ENCODE assay signal across 1 cellular context in the genomic region with DNA sequence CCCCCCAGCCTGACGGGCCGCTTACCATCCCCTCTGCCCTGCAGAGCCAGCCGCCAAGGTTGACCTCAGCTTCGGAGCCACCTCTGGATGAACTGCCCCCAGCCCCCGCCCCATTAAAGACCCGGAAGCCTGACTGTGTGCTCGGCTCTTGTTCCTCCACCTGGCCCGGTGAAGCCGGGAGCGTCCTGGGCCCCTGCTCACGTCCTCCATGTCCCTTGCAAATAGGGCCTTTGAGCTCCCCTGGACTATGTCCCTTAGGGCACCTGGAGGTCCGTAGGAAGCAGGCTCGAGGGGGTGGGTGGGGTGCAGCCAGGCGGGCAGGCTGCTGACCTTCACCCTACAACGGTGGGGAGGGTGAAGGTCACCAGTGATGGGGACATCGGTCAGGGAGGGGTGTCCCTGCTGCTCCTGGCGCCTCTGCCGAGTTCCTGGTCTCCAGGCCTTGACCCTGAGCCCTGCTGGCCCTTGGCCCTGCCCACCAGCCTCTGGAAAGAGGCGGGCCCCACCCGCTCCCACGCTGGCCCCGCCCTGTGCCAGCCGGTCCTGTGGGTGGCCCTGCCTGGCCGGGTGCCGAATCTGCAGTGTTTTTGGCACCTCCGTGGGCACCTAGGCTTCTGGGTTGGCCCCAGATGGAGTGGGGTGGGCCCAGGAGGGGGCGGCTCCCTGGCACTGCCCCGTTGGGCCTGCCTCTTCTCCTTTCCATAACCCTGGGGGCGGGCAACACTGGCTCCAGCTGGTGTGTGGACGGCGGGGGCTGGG.
A peak's percentile ranks its signal among the peaks of the same experiment; 100 is the strongest.
TF ChIP-seq lines count a peak whose summit lies in the region.

No MANE protein-coding gene starts in this region.

TF ChIP-seq in HepG2, 621 proteins besides CTCF, POLR2A, EP300 and RAD21 (continued from another document and continues in another):
- peak; percentile 99 for TF ChIP-seq HIVEP1 (CRISPR knock-in tag; IDR thresholded peaks at IDR 0.05)
- no peak for TF ChIP-seq ARID2 (CRISPR knock-in tag; IDR thresholded peaks at IDR 0.05; ENCODE audit: borderline replicate concordance)
- peak; percentile 26 for TF ChIP-seq MED13 (CRISPR knock-in tag; IDR thresholded peaks at IDR 0.05)
- TF ChIP-seq STAG1 (CRISPR knock-in tag; IDR thresholded peaks at IDR 0.05) = no peak
- TF ChIP-seq ZNF597 (CRISPR knock-in tag; IDR thresholded peaks at IDR 0.05) = no peak
- TF ChIP-seq ZNF550 (CRISPR knock-in tag; IDR thresholded peaks at IDR 0.05; ENCODE audit: borderline replicate concordance) = no peak
- peak; percentile 84; the same call in 1 of the 2 replicates for TF ChIP-seq KDM1A (CRISPR knock-in tag; IDR thresholded peaks at IDR 0.05)
- TF ChIP-seq KLF13 (CRISPR knock-in tag; IDR thresholded peaks at IDR 0.05) = no peak
- TF ChIP-seq ZNF687 (CRISPR knock-in tag; IDR thresholded peaks at IDR 0.05) = peak; percentile 91
- TF ChIP-seq, protein P1, sequence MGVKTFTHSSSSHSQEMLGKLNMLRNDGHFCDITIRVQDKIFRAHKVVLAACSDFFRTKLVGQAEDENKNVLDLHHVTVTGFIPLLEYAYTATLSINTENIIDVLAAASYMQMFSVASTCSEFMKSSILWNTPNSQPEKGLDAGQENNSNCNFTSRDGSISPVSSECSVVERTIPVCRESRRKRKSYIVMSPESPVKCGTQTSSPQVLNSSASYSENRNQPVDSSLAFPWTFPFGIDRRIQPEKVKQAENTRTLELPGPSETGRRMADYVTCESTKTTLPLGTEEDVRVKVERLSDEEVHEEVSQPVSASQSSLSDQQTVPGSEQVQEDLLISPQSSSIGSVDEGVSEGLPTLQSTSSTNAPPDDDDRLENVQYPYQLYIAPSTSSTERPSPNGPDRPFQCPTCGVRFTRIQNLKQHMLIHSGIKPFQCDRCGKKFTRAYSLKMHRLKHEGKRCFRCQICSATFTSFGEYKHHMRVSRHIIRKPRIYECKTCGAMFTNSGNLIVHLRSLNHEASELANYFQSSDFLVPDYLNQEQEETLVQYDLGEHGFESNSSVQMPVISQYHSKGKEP (CRISPR knock-in tag; IDR thresholded peaks at IDR 0.05) = no peak
- TF ChIP-seq MAZ (IDR thresholded peaks at IDR 0.05; ENCODE audit: borderline replicate concordance, low read depth, low read length) = peak; percentile 69; the same call in 1 of the 2 replicates
- TF ChIP-seq MAZ (CRISPR knock-in tag; IDR thresholded peaks at IDR 0.05; ENCODE audit: low read depth) = peak; percentile 90
- no peak for TF ChIP-seq RFXANK (CRISPR knock-in tag; IDR thresholded peaks at IDR 0.05)
- TF ChIP-seq ZSCAN22 (CRISPR knock-in tag; IDR thresholded peaks at IDR 0.05) = no peak
- no peak for TF ChIP-seq SNRNP70 (IDR thresholded peaks at IDR 0.05; ENCODE audit: low read depth, low read length)
- no peak for TF ChIP-seq TCF12 (IDR thresholded peaks at IDR 0.05)
- TF ChIP-seq TCF12 (CRISPR knock-in tag; IDR thresholded peaks at IDR 0.05) = peak; percentile 96
- TF ChIP-seq E2F5 (CRISPR knock-in tag; conservative IDR thresholded peaks at IDR 0.05) = no peak
- TF ChIP-seq, protein P2, sequence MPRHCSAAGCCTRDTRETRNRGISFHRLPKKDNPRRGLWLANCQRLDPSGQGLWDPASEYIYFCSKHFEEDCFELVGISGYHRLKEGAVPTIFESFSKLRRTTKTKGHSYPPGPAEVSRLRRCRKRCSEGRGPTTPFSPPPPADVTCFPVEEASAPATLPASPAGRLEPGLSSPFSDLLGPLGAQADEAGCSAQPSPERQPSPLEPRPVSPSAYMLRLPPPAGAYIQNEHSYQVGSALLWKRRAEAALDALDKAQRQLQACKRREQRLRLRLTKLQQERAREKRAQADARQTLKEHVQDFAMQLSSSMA (CRISPR knock-in tag; IDR thresholded peaks at IDR 0.05) = peak; percentile 88; the same call in 1 of the 2 replicates
- TF ChIP-seq ZNF496 (CRISPR knock-in tag; IDR thresholded peaks at IDR 0.05; ENCODE audit: insufficient replicate concordance) = no peak
- TF ChIP-seq MIER2 (CRISPR knock-in tag; IDR thresholded peaks at IDR 0.05) = no peak
- TF ChIP-seq, protein P3, sequence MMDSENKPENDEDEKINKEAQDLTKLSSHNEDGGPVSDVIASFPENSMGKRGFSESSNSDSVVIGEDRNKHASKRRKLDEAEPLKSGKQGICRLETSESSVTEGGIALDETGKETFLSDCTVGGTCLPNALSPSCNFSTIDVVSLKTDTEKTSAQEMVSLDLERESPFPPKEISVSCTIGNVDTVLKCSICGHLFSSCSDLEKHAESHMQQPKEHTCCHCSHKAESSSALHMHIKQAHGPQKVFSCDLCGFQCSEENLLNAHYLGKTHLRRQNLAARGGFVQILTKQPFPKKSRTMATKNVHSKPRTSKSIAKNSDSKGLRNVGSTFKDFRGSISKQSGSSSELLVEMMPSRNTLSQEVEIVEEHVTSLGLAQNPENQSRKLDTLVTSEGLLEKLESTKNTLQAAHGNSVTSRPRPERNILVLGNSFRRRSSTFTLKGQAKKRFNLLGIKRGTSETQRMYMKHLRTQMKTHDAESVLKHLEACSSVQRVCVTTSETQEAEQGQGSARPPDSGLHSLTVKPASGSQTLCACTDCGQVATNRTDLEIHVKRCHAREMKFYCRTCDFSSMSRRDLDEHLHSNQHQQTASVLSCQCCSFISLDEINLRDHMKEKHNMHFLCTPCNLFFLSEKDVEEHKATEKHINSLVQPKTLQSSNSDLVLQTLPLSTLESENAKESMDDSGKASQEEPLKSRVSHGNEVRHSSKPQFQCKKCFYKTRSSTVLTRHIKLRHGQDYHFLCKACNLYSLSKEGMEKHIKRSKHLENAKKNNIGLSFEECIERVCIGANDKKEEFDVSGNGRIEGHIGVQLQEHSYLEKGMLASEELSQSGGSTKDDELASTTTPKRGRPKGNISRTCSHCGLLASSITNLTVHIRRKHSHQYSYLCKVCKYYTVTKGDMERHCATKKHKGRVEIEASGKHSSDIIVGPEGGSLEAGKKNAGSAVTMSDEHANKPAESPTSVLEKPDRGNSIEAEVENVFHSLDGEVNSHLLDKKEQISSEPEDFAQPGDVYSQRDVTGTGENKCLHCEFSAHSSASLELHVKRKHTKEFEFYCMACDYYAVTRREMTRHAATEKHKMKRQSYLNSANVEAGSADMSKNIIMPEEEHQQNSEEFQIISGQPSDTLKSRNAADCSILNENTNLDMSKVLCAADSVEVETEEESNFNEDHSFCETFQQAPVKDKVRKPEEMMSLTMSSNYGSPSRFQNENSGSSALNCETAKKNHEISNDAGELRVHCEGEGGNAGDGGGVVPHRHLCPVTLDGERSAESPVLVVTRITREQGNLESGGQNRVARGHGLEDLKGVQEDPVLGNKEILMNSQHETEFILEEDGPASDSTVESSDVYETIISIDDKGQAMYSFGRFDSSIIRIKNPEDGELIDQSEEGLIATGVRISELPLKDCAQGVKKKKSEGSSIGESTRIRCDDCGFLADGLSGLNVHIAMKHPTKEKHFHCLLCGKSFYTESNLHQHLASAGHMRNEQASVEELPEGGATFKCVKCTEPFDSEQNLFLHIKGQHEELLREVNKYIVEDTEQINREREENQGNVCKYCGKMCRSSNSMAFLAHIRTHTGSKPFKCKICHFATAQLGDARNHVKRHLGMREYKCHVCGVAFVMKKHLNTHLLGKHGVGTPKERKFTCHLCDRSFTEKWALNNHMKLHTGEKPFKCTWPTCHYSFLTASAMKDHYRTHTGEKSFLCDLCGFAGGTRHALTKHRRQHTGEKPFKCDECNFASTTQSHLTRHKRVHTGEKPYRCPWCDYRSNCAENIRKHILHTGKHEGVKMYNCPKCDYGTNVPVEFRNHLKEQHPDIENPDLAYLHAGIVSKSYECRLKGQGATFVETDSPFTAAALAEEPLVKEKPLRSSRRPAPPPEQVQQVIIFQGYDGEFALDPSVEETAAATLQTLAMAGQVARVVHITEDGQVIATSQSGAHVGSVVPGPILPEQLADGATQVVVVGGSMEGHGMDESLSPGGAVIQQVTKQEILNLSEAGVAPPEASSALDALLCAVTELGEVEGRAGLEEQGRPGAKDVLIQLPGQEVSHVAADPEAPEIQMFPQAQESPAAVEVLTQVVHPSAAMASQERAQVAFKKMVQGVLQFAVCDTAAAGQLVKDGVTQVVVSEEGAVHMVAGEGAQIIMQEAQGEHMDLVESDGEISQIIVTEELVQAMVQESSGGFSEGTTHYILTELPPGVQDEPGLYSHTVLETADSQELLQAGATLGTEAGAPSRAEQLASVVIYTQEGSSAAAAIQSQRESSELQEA (CRISPR knock-in tag; IDR thresholded peaks at IDR 0.05; ENCODE audit: not compliant biosample characterization) = no peak
- no peak for TF ChIP-seq CHCHD3 (CRISPR knock-in tag; IDR thresholded peaks at IDR 0.05)
- peak; percentile 61; the same call in 1 of the 2 replicates for TF ChIP-seq ZBTB33 (CRISPR knock-in tag; IDR thresholded peaks at IDR 0.05)
- TF ChIP-seq, protein P4, sequence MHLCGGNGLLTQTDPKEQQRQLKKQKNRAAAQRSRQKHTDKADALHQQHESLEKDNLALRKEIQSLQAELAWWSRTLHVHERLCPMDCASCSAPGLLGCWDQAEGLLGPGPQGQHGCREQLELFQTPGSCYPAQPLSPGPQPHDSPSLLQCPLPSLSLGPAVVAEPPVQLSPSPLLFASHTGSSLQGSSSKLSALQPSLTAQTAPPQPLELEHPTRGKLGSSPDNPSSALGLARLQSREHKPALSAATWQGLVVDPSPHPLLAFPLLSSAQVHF (CRISPR knock-in tag; IDR thresholded peaks at IDR 0.05) = no peak
- peak; percentile 35; the same call in 1 of the 2 replicates for TF ChIP-seq ZNF124 (CRISPR knock-in tag; IDR thresholded peaks at IDR 0.05)
- no peak for TF ChIP-seq ZNF841 (CRISPR knock-in tag; IDR thresholded peaks at IDR 0.05; ENCODE audit: borderline replicate concordance)
- TF ChIP-seq HMG20B (CRISPR knock-in tag; conservative IDR thresholded peaks at IDR 0.05) = 0 out of 2 replicates have a peak, but pooled peaks have one; percentile 35
- TF ChIP-seq, protein P5, sequence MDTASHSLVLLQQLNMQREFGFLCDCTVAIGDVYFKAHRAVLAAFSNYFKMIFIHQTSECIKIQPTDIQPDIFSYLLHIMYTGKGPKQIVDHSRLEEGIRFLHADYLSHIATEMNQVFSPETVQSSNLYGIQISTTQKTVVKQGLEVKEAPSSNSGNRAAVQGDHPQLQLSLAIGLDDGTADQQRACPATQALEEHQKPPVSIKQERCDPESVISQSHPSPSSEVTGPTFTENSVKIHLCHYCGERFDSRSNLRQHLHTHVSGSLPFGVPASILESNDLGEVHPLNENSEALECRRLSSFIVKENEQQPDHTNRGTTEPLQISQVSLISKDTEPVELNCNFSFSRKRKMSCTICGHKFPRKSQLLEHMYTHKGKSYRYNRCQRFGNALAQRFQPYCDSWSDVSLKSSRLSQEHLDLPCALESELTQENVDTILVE (CRISPR knock-in tag; IDR thresholded peaks at IDR 0.05) = peak; percentile 83
- TF ChIP-seq, protein P6, sequence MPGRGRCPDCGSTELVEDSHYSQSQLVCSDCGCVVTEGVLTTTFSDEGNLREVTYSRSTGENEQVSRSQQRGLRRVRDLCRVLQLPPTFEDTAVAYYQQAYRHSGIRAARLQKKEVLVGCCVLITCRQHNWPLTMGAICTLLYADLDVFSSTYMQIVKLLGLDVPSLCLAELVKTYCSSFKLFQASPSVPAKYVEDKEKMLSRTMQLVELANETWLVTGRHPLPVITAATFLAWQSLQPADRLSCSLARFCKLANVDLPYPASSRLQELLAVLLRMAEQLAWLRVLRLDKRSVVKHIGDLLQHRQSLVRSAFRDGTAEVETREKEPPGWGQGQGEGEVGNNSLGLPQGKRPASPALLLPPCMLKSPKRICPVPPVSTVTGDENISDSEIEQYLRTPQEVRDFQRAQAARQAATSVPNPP (CRISPR knock-in tag; IDR thresholded peaks at IDR 0.05) = no peak
